Comparison of ENCODE assay signal across 1 cellular context in the genomic region with DNA sequence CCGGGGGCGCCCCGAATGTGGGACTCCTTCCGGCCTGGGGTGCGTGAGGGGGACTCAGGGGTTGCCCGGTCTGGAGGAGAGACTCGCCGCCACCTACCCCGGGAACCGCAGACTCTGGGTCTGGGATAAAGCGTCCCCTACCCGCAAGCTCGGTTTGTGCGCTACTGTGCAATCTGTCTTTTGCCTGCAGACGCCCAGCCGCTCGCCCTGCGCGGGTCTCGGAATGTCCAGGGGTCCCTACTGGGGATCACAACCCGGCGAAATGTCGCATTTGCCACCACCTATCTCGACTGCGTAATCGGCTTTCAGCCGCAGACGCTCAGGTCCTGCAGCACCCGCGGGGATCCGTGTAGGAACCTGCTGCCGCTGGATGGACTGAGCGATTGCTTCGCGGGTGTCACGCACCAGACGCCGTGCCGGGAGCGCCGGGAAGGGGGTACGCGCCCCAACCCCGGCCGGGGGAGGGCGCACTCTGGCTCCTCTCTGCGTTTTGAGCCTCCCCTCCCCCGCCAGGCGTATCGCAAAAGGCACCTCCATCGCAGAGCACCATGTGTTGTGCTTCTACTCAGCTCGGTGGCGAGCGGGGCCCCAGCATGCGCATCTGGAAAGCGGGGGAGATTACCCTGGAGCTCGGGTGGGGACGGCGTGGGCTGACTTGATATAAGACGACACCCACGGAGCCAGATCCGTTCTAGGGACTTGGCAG.
A peak's percentile ranks its signal among the peaks of the same experiment; 100 is the strongest.
TF ChIP-seq lines count a peak whose summit lies in the region.

No MANE protein-coding gene starts in this region.

TF ChIP-seq in K562, 482 proteins besides CTCF, POLR2A, EP300 and RAD21 (continued from another document and continues in another):
- TF ChIP-seq ZSCAN29 (IDR thresholded peaks at IDR 0.05) (0 out of 2 replicates have a peak, but pooled peaks have one; percentile 23), RBBP5 (IDR thresholded peaks at IDR 0.05; ENCODE audit: borderline replicate concordance, insufficient read depth, low read length, poor library complexity, severe bottlenecking) (peak; percentile 69), E2F3 (CRISPR knock-in tag; IDR thresholded peaks at IDR 0.05) (0 out of 2 replicates have a peak, but pooled peaks have one; percentile 31), MTA1 (IDR thresholded peaks at IDR 0.05; ENCODE audit: borderline replicate concordance) (no peak), MAFK (IDR thresholded peaks at IDR 0.05; ENCODE audit: low read length) (no peak), SUPT5H (IDR thresholded peaks at IDR 0.05) (no peak), SMAD2 (IDR thresholded peaks at IDR 0.05; ENCODE audit: low read depth, low read length) (no peak), XRCC4 (IDR thresholded peaks at IDR 0.05; ENCODE audit: extremely low read depth, insufficient read depth, insufficient read length) (no peak), STAT5A (IDR thresholded peaks at IDR 0.05; ENCODE audit: borderline replicate concordance, low read length) (0 out of 2 replicates have a peak, but pooled peaks have one; percentile 8), ELF1 (tag; IDR thresholded peaks at IDR 0.05) (no peak), SIRT6 (IDR thresholded peaks at IDR 0.05; ENCODE audit: low read depth, low read length) (no peak), NFRKB (IDR thresholded peaks at IDR 0.05; ENCODE audit: low read depth) (no peak), ZNF263 (CRISPR knock-in tag; IDR thresholded peaks at IDR 0.05; ENCODE audit: borderline replicate concordance) (no peak), NR4A1 (CRISPR knock-in tag; IDR thresholded peaks at IDR 0.05) (no peak), NR4A1 (tag; IDR thresholded peaks at IDR 0.05) (no peak), CTBP1 (IDR thresholded peaks at IDR 0.05; ENCODE audit: borderline replicate concordance) (peak; percentile 59), DMBX1 (CRISPR knock-in tag; IDR thresholded peaks at IDR 0.05; ENCODE audit: borderline replicate concordance) (no peak), ARHGAP35 (IDR thresholded peaks at IDR 0.05; ENCODE audit: partially characterized antibody) (no peak), HDAC1 (IDR thresholded peaks at IDR 0.05) (peak in 1 of 2 experiments; percentile 28; a peak in 1 of 4 replicates), ZNF551 (CRISPR knock-in tag; IDR thresholded peaks at IDR 0.05) (no peak), ZNF12 (CRISPR knock-in tag; IDR thresholded peaks at IDR 0.05) (no peak), SMAD4 (CRISPR knock-in tag; conservative IDR thresholded peaks at IDR 0.05) (peak; percentile 53; the same call in 1 of the 2 replicates), MCM7 (IDR thresholded peaks at IDR 0.05) (no peak), POLR2H (tag; IDR thresholded peaks at IDR 0.05; ENCODE audit: low read depth) (no peak), RB1 (IDR thresholded peaks at IDR 0.05; ENCODE audit: low read depth) (peak; percentile 59; the same call in 1 of the 2 replicates), YY1 (IDR thresholded peaks at IDR 0.05; ENCODE audit: borderline replicate concordance in 1 of 3, control insufficient read depth in 1 of 3, extremely low read depth in 1 of 3, insufficient read depth in 3 of 3, insufficient read length in 1 of 3, insufficient replicate concordance in 2 of 3, low read depth in 1 of 3, low read length in 2 of 3) (peak in 1 of 3 experiments; percentile 49), TBP (optimal IDR thresholded peaks at IDR 0.05; ENCODE audit: low read depth, low read length) (peak; percentile 57), ZBTB7A (IDR thresholded peaks at IDR 0.05; ENCODE audit: borderline replicate concordance, control insufficient read depth, low read depth, low read length) (peak; percentile 88; the same call in 1 of the 2 replicates), PCBP1 (IDR thresholded peaks at IDR 0.05; ENCODE audit: low read depth, low read length, poor library complexity, severe bottlenecking) (peak; percentile 55), GTF2A2 (tag; IDR thresholded peaks at IDR 0.05) (no peak), TCF7L2 (IDR thresholded peaks at IDR 0.05; ENCODE audit: low read depth, low read length) (no peak), ZNF311 (CRISPR knock-in tag; IDR thresholded peaks at IDR 0.05) (no peak), TAF1 (IDR thresholded peaks at IDR 0.05; ENCODE audit: control insufficient read depth, extremely low read depth, insufficient read depth, low read length, severe bottlenecking) (no peak), TCF7 (IDR thresholded peaks at IDR 0.05; ENCODE audit: borderline replicate concordance) (no peak), SAP30 (IDR thresholded peaks at IDR 0.05; ENCODE audit: borderline replicate concordance, insufficient read depth, low read depth, low read length, poor library complexity, severe bottlenecking) (no peak), ZNF41 (CRISPR knock-in tag; conservative IDR thresholded peaks at IDR 0.05) (no peak)
- TF ChIP-seq, protein P1, sequence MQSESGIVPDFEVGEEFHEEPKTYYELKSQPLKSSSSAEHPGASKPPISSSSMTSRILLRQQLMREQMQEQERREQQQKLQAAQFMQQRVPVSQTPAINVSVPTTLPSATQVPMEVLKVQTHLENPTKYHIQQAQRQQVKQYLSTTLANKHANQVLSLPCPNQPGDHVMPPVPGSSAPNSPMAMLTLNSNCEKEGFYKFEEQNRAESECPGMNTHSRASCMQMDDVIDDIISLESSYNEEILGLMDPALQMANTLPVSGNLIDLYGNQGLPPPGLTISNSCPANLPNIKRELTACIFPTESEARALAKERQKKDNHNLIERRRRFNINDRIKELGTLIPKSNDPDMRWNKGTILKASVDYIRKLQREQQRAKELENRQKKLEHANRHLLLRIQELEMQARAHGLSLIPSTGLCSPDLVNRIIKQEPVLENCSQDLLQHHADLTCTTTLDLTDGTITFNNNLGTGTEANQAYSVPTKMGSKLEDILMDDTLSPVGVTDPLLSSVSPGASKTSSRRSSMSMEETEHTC (IDR thresholded peaks at IDR 0.05), result no peak
- TF ChIP-seq, protein P2, sequence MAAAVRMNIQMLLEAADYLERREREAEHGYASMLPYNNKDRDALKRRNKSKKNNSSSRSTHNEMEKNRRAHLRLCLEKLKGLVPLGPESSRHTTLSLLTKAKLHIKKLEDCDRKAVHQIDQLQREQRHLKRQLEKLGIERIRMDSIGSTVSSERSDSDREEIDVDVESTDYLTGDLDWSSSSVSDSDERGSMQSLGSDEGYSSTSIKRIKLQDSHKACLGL (CRISPR knock-in tag; IDR thresholded peaks at IDR 0.05; ENCODE audit: borderline replicate concordance, poor library complexity, severe bottlenecking), result no peak
- TF ChIP-seq, protein P3, sequence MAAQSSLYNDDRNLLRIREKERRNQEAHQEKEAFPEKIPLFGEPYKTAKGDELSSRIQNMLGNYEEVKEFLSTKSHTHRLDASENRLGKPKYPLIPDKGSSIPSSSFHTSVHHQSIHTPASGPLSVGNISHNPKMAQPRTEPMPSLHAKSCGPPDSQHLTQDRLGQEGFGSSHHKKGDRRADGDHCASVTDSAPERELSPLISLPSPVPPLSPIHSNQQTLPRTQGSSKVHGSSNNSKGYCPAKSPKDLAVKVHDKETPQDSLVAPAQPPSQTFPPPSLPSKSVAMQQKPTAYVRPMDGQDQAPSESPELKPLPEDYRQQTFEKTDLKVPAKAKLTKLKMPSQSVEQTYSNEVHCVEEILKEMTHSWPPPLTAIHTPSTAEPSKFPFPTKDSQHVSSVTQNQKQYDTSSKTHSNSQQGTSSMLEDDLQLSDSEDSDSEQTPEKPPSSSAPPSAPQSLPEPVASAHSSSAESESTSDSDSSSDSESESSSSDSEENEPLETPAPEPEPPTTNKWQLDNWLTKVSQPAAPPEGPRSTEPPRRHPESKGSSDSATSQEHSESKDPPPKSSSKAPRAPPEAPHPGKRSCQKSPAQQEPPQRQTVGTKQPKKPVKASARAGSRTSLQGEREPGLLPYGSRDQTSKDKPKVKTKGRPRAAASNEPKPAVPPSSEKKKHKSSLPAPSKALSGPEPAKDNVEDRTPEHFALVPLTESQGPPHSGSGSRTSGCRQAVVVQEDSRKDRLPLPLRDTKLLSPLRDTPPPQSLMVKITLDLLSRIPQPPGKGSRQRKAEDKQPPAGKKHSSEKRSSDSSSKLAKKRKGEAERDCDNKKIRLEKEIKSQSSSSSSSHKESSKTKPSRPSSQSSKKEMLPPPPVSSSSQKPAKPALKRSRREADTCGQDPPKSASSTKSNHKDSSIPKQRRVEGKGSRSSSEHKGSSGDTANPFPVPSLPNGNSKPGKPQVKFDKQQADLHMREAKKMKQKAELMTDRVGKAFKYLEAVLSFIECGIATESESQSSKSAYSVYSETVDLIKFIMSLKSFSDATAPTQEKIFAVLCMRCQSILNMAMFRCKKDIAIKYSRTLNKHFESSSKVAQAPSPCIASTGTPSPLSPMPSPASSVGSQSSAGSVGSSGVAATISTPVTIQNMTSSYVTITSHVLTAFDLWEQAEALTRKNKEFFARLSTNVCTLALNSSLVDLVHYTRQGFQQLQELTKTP (IDR thresholded peaks at IDR 0.05; ENCODE audit: low read depth in 1 of 2, partially characterized antibody in 2 of 2), result no peak
- TF ChIP-seq, protein P4, sequence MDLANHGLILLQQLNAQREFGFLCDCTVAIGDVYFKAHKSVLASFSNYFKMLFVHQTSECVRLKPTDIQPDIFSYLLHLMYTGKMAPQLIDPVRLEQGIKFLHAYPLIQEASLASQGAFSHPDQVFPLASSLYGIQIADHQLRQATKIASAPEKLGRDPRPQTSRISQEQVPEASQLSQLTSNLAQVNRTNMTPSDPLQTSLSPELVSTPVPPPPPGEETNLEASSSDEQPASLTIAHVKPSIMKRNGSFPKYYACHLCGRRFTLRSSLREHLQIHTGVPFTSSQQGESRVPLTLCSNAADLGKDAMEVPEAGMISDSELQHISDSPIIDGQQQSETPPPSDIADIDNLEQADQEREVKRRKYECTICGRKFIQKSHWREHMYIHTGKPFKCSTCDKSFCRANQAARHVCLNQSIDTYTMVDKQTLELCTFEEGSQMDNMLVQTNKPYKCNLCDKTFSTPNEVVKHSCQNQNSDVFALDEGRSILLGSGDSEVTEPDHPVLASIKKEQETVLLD (IDR thresholded peaks at IDR 0.05), result peak; percentile 59; the same call in 1 of the 2 replicates
- TF ChIP-seq, protein P5, sequence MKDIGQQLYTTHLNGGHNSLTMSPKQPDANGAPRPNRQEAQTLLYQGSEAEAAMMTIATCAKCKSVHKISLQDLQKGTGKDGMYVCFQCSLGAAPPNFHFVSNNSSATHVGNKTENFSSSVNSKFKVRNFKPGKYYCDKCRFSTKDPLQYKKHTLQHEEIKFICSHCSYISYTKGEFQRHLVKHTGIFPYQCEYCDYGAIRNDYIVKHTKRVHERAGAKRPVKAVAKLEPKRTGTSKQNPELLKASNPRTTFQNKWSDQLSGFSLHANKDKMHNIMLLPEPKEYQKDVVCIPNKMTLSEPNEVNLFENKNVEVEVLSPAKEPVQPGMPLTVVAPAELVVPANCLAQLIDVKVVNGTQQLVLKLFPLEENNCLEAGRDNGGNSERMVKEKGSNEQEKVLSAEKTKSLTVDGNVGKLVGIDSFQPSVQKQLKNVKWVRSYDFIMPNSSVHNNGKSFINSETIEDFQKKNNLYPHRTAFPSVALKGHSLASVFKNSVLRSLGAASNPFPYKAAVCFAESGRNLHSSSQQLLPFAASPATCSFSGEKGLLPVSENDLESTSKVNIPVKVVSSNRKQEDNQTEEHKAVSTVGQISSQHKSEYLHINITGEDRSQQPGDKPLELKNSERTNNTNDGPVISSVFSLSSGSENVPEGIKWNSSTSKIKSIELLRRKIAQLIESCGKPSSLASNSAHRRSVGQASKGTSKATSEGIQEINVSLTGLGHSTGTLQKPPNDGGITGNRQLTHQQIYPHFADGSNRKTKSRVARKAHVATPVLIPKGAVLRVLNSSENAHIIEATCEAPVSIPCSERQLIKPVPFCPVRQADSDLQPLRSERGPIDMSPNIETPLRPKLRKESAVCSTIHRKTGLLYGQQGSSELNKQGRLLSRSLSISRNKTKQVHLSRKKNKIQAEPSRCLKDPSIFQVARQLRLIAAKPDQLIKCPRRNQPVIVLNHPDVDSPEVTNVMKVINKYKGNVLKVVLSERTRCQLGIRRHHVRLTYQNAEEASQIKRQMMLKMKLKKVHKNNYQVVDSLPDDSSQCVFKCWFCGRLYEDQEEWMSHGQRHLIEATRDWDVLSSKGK (CRISPR knock-in tag; IDR thresholded peaks at IDR 0.05), result no peak
- TF ChIP-seq, protein P6, sequence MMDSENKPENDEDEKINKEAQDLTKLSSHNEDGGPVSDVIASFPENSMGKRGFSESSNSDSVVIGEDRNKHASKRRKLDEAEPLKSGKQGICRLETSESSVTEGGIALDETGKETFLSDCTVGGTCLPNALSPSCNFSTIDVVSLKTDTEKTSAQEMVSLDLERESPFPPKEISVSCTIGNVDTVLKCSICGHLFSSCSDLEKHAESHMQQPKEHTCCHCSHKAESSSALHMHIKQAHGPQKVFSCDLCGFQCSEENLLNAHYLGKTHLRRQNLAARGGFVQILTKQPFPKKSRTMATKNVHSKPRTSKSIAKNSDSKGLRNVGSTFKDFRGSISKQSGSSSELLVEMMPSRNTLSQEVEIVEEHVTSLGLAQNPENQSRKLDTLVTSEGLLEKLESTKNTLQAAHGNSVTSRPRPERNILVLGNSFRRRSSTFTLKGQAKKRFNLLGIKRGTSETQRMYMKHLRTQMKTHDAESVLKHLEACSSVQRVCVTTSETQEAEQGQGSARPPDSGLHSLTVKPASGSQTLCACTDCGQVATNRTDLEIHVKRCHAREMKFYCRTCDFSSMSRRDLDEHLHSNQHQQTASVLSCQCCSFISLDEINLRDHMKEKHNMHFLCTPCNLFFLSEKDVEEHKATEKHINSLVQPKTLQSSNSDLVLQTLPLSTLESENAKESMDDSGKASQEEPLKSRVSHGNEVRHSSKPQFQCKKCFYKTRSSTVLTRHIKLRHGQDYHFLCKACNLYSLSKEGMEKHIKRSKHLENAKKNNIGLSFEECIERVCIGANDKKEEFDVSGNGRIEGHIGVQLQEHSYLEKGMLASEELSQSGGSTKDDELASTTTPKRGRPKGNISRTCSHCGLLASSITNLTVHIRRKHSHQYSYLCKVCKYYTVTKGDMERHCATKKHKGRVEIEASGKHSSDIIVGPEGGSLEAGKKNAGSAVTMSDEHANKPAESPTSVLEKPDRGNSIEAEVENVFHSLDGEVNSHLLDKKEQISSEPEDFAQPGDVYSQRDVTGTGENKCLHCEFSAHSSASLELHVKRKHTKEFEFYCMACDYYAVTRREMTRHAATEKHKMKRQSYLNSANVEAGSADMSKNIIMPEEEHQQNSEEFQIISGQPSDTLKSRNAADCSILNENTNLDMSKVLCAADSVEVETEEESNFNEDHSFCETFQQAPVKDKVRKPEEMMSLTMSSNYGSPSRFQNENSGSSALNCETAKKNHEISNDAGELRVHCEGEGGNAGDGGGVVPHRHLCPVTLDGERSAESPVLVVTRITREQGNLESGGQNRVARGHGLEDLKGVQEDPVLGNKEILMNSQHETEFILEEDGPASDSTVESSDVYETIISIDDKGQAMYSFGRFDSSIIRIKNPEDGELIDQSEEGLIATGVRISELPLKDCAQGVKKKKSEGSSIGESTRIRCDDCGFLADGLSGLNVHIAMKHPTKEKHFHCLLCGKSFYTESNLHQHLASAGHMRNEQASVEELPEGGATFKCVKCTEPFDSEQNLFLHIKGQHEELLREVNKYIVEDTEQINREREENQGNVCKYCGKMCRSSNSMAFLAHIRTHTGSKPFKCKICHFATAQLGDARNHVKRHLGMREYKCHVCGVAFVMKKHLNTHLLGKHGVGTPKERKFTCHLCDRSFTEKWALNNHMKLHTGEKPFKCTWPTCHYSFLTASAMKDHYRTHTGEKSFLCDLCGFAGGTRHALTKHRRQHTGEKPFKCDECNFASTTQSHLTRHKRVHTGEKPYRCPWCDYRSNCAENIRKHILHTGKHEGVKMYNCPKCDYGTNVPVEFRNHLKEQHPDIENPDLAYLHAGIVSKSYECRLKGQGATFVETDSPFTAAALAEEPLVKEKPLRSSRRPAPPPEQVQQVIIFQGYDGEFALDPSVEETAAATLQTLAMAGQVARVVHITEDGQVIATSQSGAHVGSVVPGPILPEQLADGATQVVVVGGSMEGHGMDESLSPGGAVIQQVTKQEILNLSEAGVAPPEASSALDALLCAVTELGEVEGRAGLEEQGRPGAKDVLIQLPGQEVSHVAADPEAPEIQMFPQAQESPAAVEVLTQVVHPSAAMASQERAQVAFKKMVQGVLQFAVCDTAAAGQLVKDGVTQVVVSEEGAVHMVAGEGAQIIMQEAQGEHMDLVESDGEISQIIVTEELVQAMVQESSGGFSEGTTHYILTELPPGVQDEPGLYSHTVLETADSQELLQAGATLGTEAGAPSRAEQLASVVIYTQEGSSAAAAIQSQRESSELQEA (IDR thresholded peaks at IDR 0.05; ENCODE audit: low read depth), result no peak
